In genomic region chr3:100400424-100400781, GRCh38 we compare ENCODE assay signal across 8 cellular contexts. TPM values are rescaled to one million over a fixed set of nuclear protein-coding genes. Genes with fewer than 3 reads are reported as not detected.
DNase-seq lines count a peak whose midpoint lies in the region; ATAC-seq and TF ChIP-seq lines count a peak whose summit lies in the region.

No MANE protein-coding gene starts in this region.

- H3K4me1 ChIP-seq in liver (ENCODE audit: control insufficient read depth in 4 of 4, insufficient read depth in 4 of 4, low read length in 3 of 4), result peaks cover 4 to 46% (median 37%) of the 10 kb centered on the region in 4 donors

- H3K27ac Mint-ChIP-seq in T-helper 1 cell treated with Interleukin-12 subunit alpha and Interleukin-12 subunit beta and Interleukin-4 antibody, amounts not matched to agents 30 μg/mL and 1 μg/mL, for 36 hours, result peak overlapping the region; percentile 78

- H3K9ac ChIP-seq in liver (ENCODE audit: low read depth in 1 of 2, low read length in 2 of 2), result peak overlapping the region; percentile 71 to 93

- H3K4me1 Mint-ChIP-seq in T-helper 1 cell treated with Interleukin-12 subunit alpha and Interleukin-12 subunit beta and Interleukin-4 antibody, amounts not matched to agents 30 μg/mL and 1 μg/mL, for 36 hours (ENCODE audit: low read depth), result peaks cover 51% of the 10 kb centered on the region

- H3K4me3 ChIP-seq in liver (ENCODE audit: low read depth in 1 of 3, low read length in 3 of 3), result peak overlapping the region; percentile 78 to 94 (median 83)

- H3K27ac ChIP-seq in caudate nucleus (ENCODE audit: low read depth, low read length) (peak overlapping the region; percentile 94), liver (ENCODE audit: low read depth in 1 of 2, low read length in 2 of 2) (peak overlapping the region; percentile 78 to 93)

- no peaks in the 10 kb centered on the region for H3K9me3 Mint-ChIP-seq in T-helper 1 cell treated with Interleukin-12 subunit alpha and Interleukin-12 subunit beta and Interleukin-4 antibody, amounts not matched to agents 30 μg/mL and 1 μg/mL, for 36 hours

- TF ChIP-seq RAD21 in liver (IDR thresholded peaks at IDR 0.05), result no peak

- H3K36me3 ChIP-seq in liver (ENCODE audit: control insufficient read depth in 4 of 4, insufficient read depth in 3 of 4, low read depth in 1 of 4, low read length in 3 of 4), result no peaks in the 10 kb centered on the region

- TF ChIP-seq CTCF in liver (IDR thresholded peaks at IDR 0.05; ENCODE audit: low read depth, low read length, missing input control), result no peak

- DNase-seq in activated CD8-positive, alpha-beta memory T cell treated with anti-CD3 and anti-CD28 coated beads for 48 hours (ENCODE audit: low read depth in 2 of 3, low spot score in 2 of 3), result peak in 2 of 3 experiments; percentile 1 to 6
- DNase-seq in activated CD8-positive, alpha-beta memory T cell treated with anti-CD3 and anti-CD28 coated beads for 24 hours, result no peak
- peak in 5 of 61 donors; percentile 10 to 61 (median 50) for DNase-seq in caudate nucleus (lab: John Stamatoyannopoulos, UW)
- DNase-seq in stimulated activated CD8-positive, alpha-beta memory T cell treated with anti-CD3 and anti-CD28 coated beads, Interleukin-2, amount 100 ng/mL, for 48 hours (ENCODE audit: low read depth in 2 of 2), result peak; percentile 12 to 17
- DNase-seq in superior temporal gyrus (ENCODE audit: extremely low spot score), result no peak

- no peaks in the 10 kb centered on the region for H3K27me3 Mint-ChIP-seq in T-helper 1 cell treated with Interleukin-12 subunit alpha and Interleukin-12 subunit beta and Interleukin-4 antibody, amounts not matched to agents 30 μg/mL and 1 μg/mL, for 36 hours (ENCODE audit: low read depth)

- H3K4me3 Mint-ChIP-seq in T-helper 1 cell treated with Interleukin-12 subunit alpha and Interleukin-12 subunit beta and Interleukin-4 antibody, amounts not matched to agents 30 μg/mL and 1 μg/mL, for 36 hours, result peak overlapping the region; percentile 98

- no peaks in the 10 kb centered on the region for H3K9me3 ChIP-seq in liver (ENCODE audit: control insufficient read depth in 4 of 4, low read length in 3 of 4)

- ATAC-seq in HG03097 (IDR thresholded peaks at IDR 0.05; ENCODE audit: low FRiP score, unreplicated experiment), result peak; percentile 11

- WGBS in liver, result under 1% methylated on average over 22 of the region's 22 CpGs

- H3K27me3 ChIP-seq in liver (ENCODE audit: control insufficient read depth in 4 of 4, insufficient read depth in 4 of 4, low read length in 3 of 4), result no peaks in the 10 kb centered on the region

- peaks cover 1% of the 10 kb centered on the region for H3K36me3 Mint-ChIP-seq in T-helper 1 cell treated with Interleukin-12 subunit alpha and Interleukin-12 subunit beta and Interleukin-4 antibody, amounts not matched to agents 30 μg/mL and 1 μg/mL, for 36 hours (ENCODE audit: low read depth)

TF ChIP-seq in liver, 16 proteins besides CTCF, POLR2A, EP300 and RAD21:
- TF ChIP-seq JUND (IDR thresholded peaks at IDR 0.05) (no peak), HNF4A (conservative IDR thresholded peaks at IDR 0.05) (no peak), FOXA2 (IDR thresholded peaks at IDR 0.05) (no peak), ATF3 (IDR thresholded peaks at IDR 0.05) (no peak), SP1 (IDR thresholded peaks at IDR 0.05) (no peak), REST (IDR thresholded peaks at IDR 0.05) (no peak), NR2F2 (IDR thresholded peaks at IDR 0.05) (no peak), RXRA (IDR thresholded peaks at IDR 0.05) (no peak), HNF4G (IDR thresholded peaks at IDR 0.05) (no peak), EGR1 (IDR thresholded peaks at IDR 0.05; ENCODE audit: low read depth in 2 of 2) (no peak), TAF1 (conservative IDR thresholded peaks at IDR 0.05) (no peak)

RNA-seq across cellular contexts. Expression of gene TOMM70, which starts 0.5 kb away (rescaled TPM):
- total RNA-seq in liver, result 10 to 100 TPM; 39.5 to 55.8 TPM
- polyA plus RNA-seq in liver, result 10 to 100 TPM; 16.7 to 25.7 TPM

RNA-seq across cellular contexts. Expression of gene LNP1, which starts 0.9 kb away (rescaled TPM):
- 1 to 10 TPM; 1.9 to 4.7 TPM for total RNA-seq in liver
- 1 to 10 TPM; 1.1 to 1.2 TPM for polyA plus RNA-seq in liver

Comparison
In these comparisons a context has a peak if more than half of its experiments do, and no peak if none do; other contexts are left out.
1. DNase-seq: peak in activated CD8-positive, alpha-beta memory T cell treated with anti-CD3 and anti-CD28 coated beads for 48 hours (2 of 3) and stimulated activated CD8-positive, alpha-beta memory T cell treated with anti-CD3 and anti-CD28 coated beads, Interleukin-2, amount 100 ng/mL, for 48 hours (2 of 2); none in activated CD8-positive, alpha-beta memory T cell treated with anti-CD3 and anti-CD28 coated beads for 24 hours (single experiment) and superior temporal gyrus (single experiment).